ENCODE assay signal across 11 cellular contexts in genomic region chr2:112065966-112066365, GRCh38. TPM values are rescaled to one million over a fixed set of nuclear protein-coding genes. Genes with fewer than 3 reads are reported as not detected.
DNase-seq lines count a peak whose midpoint lies in the region; ATAC-seq, FAIRE-seq and TF ChIP-seq lines count a peak whose summit lies in the region.
"Had no signal": no experiment of that assay in that cellular context is flagged by ENCODE, and none has a peak within 500 bp of the region (broad histone marks: within the 10 kb centered on the region; RNA-seq: fewer than 3 reads in every experiment).

No MANE protein-coding gene starts in this region.

- H4K20me1 ChIP-seq in smooth muscle cell (ENCODE audit: low read depth), result peaks cover 70% of the 10 kb centered on the region

- H3K4me1 ChIP-seq in smooth muscle cell (ENCODE audit: low read depth), result peaks cover 5% of the 10 kb centered on the region
- peaks cover 3 to 12% (median 10%) of the 10 kb centered on the region in 3 donors for H3K4me1 ChIP-seq in pancreas

- FAIRE-seq in pancreas (lab: Jason Lieb, UNC), result no peak
- FAIRE-seq: A204.1 had no signal

- no peak for TF ChIP-seq CTCF in activated CD8-positive, alpha-beta T cell treated with anti-CD3 and anti-CD28 coated beads for 36 hours (IDR thresholded peaks at IDR 0.05)
- TF ChIP-seq CTCF in smooth muscle cell (IDR thresholded peaks at IDR 0.05; ENCODE audit: borderline replicate concordance, insufficient read depth, poor library complexity, severe bottlenecking) (no peak), pancreas (IDR thresholded peaks at IDR 0.05) (no peak)

- H3K9ac ChIP-seq in smooth muscle cell (ENCODE audit: low read depth), result peak overlapping the region; percentile 6

- peaks cover 12% of the 10 kb centered on the region for H3K9me3 Mint-ChIP-seq in activated CD8-positive, alpha-beta T cell treated with anti-CD3 and anti-CD28 coated beads for 36 hours
- peaks cover 3% of the 10 kb centered on the region for H3K9me3 Mint-ChIP-seq in activated CD8-positive, alpha-beta T cell treated with anti-CD3 and anti-CD28 coated beads, Interleukin-2, amount 10 ng/mL, durations not matched to agents 7 days and 5 days (ENCODE audit: insufficient read depth)
- H3K9me3 Mint-ChIP-seq in stimulated activated naive B cell treated with anti-CD40 and anti-IgM and Interleukin-4, amounts not matched to agents 10 μg/mL and 1 μg/mL and 100 μg/mL, for 72 hours, result peaks cover 13 to 16% of the 10 kb centered on the region in 2 donors

- no peaks in the 10 kb centered on the region for H3K27me3 ChIP-seq in smooth muscle cell (ENCODE audit: low read depth)
- no peaks in the 10 kb centered on the region for H3K27me3 ChIP-seq in pancreas

- H3K27ac ChIP-seq in smooth muscle cell (ENCODE audit: low read depth) (peak overlapping the region; percentile 89), pancreas (no peak overlapping the region)

- peaks cover 45% of the 10 kb centered on the region for H3K4me1 Mint-ChIP-seq in activated CD8-positive, alpha-beta T cell treated with anti-CD3 and anti-CD28 coated beads for 36 hours (ENCODE audit: low read depth)
- H3K4me1 Mint-ChIP-seq in activated CD8-positive, alpha-beta T cell treated with anti-CD3 and anti-CD28 coated beads, Interleukin-2, amount 10 ng/mL, durations not matched to agents 7 days and 5 days (ENCODE audit: low read depth), result peaks cover 31% of the 10 kb centered on the region
- H3K4me1 Mint-ChIP-seq in stimulated activated naive B cell treated with anti-CD40 and anti-IgM and Interleukin-4, amounts not matched to agents 10 μg/mL and 1 μg/mL and 100 μg/mL, for 72 hours, result peaks cover 31 to 44% of the 10 kb centered on the region in 2 donors

- no peaks in the 10 kb centered on the region for H3K27me3 Mint-ChIP-seq in activated CD8-positive, alpha-beta T cell treated with anti-CD3 and anti-CD28 coated beads for 36 hours
- no peaks in the 10 kb centered on the region for H3K27me3 Mint-ChIP-seq in activated CD8-positive, alpha-beta T cell treated with anti-CD3 and anti-CD28 coated beads, Interleukin-2, amount 10 ng/mL, durations not matched to agents 7 days and 5 days (ENCODE audit: low read depth)
- no peaks in the 10 kb centered on the region for H3K27me3 Mint-ChIP-seq in stimulated activated naive B cell treated with anti-CD40 and anti-IgM and Interleukin-4, amounts not matched to agents 10 μg/mL and 1 μg/mL and 100 μg/mL, for 72 hours

- ATAC-seq in activated CD8-positive, alpha-beta T cell treated with anti-CD3 and anti-CD28 coated beads for 36 hours, result peak; percentile 32
- ATAC-seq in activated CD8-positive, alpha-beta T cell treated with anti-CD3 and anti-CD28 coated beads, Interleukin-2, amount 10 ng/mL, durations not matched to agents 7 days and 5 days, result no peak
- ATAC-seq in pancreas, result no peak
- no peak for ATAC-seq in stimulated activated naive B cell treated with anti-CD40 and anti-IgM and Interleukin-4, amounts not matched to agents 10 μg/mL and 1 μg/mL and 100 μg/mL, for 72 hours (replicated peaks)
- ATAC-seq: right cardiac atrium had no signal

- no peak overlapping the region for H3K4me3 ChIP-seq in smooth muscle cell
- no peak overlapping the region for H3K4me3 ChIP-seq in pancreas

- peaks cover 88% of the 10 kb centered on the region for H3K79me2 ChIP-seq in smooth muscle cell (ENCODE audit: low read depth)

- CTCF ChIA-PET in activated CD8-positive, alpha-beta T cell treated with anti-CD3 and anti-CD28 coated beads for 36 hours (lab: Charles Lee), result interaction anchor here (1.1 kb wide), 1 partner anchor 10 kb away, joined by 3 read pairs; no protein-coding TSS in a partner anchor
- CTCF ChIA-PET in activated CD8-positive, alpha-beta T cell treated with anti-CD3 and anti-CD28 coated beads, Interleukin-2, amount 10 ng/mL, durations not matched to agents 7 days and 5 days (lab: Charles Lee), result no interaction called here

- peaks cover 15% of the 10 kb centered on the region for H3F3A ChIP-seq in smooth muscle cell (ENCODE audit: low read depth)

- intact Hi-C loops in activated CD8-positive, alpha-beta T cell treated with anti-CD3 and anti-CD28 coated beads for 36 hours (cut with micrococcal nuclease), result no loop called here
- intact Hi-C loops in pancreas (cut with DNase I), result no loop called here

- DNase-seq in activated CD8-positive, alpha-beta T cell treated with anti-CD3 and anti-CD28 coated beads for 36 hours, result no peak
- no peak for DNase-seq in activated CD8-positive, alpha-beta T cell treated with anti-CD3 and anti-CD28 coated beads, Interleukin-2, amount 10 ng/mL, durations not matched to agents 7 days and 5 days
- DNase-seq in NCI-H226 (peak; percentile 50), dedifferentiated amniotic fluid mesenchymal stem cell (ENCODE audit: extremely low spot score) (peak; percentile 78), smooth muscle cell (lab: John Stamatoyannopoulos, UW; ENCODE audit: unreplicated experiment) (no peak), pancreas (no peak), retina (no peak)
- no peak for DNase-seq in stimulated activated naive B cell treated with anti-CD40 and anti-IgM and Interleukin-4, amounts not matched to agents 10 μg/mL and 1 μg/mL and 100 μg/mL, for 72 hours
- DNase-seq: NCI-H2029 treated with DMSO at 0.1 percent for 48 hours, right cardiac atrium had no signal

- POLR2A ChIA-PET in activated CD8-positive, alpha-beta T cell treated with anti-CD3 and anti-CD28 coated beads for 36 hours (lab: Charles Lee), result no interaction called here
- POLR2A ChIA-PET in activated CD8-positive, alpha-beta T cell treated with anti-CD3 and anti-CD28 coated beads, Interleukin-2, amount 10 ng/mL, durations not matched to agents 7 days and 5 days (lab: Charles Lee), result no interaction called here

- peak overlapping the region; percentile 1 for H3K4me2 ChIP-seq in smooth muscle cell

- H3K4me3 Mint-ChIP-seq in activated CD8-positive, alpha-beta T cell treated with anti-CD3 and anti-CD28 coated beads for 36 hours, result no peak overlapping the region
- no peak overlapping the region for H3K4me3 Mint-ChIP-seq in activated CD8-positive, alpha-beta T cell treated with anti-CD3 and anti-CD28 coated beads, Interleukin-2, amount 10 ng/mL, durations not matched to agents 7 days and 5 days
- H3K4me3 Mint-ChIP-seq in stimulated activated naive B cell treated with anti-CD40 and anti-IgM and Interleukin-4, amounts not matched to agents 10 μg/mL and 1 μg/mL and 100 μg/mL, for 72 hours, result no peak overlapping the region

- peaks cover 48% of the 10 kb centered on the region for H3K36me3 ChIP-seq in smooth muscle cell (ENCODE audit: low read depth)
- H3K36me3 ChIP-seq in pancreas, result peaks cover 0 to 37% (median 0%) of the 10 kb centered on the region in 3 donors

- no peaks in the 10 kb centered on the region for H3K9me3 ChIP-seq in smooth muscle cell (replicated peaks; ENCODE audit: low read depth)
- H3K9me3 ChIP-seq in pancreas, result no peaks in the 10 kb centered on the region

- H2AFZ ChIP-seq in smooth muscle cell (ENCODE audit: low read depth), result no peak overlapping the region

- peaks cover 81% of the 10 kb centered on the region for H3K36me3 Mint-ChIP-seq in activated CD8-positive, alpha-beta T cell treated with anti-CD3 and anti-CD28 coated beads for 36 hours (ENCODE audit: low read depth)
- peaks cover 83% of the 10 kb centered on the region for H3K36me3 Mint-ChIP-seq in activated CD8-positive, alpha-beta T cell treated with anti-CD3 and anti-CD28 coated beads, Interleukin-2, amount 10 ng/mL, durations not matched to agents 7 days and 5 days (ENCODE audit: low read depth)
- peaks cover 69 to 77% of the 10 kb centered on the region in 2 donors for H3K36me3 Mint-ChIP-seq in stimulated activated naive B cell treated with anti-CD40 and anti-IgM and Interleukin-4, amounts not matched to agents 10 μg/mL and 1 μg/mL and 100 μg/mL, for 72 hours

- H3K27ac Mint-ChIP-seq in activated CD8-positive, alpha-beta T cell treated with anti-CD3 and anti-CD28 coated beads for 36 hours, result peak overlapping the region; percentile 29
- H3K27ac Mint-ChIP-seq in activated CD8-positive, alpha-beta T cell treated with anti-CD3 and anti-CD28 coated beads, Interleukin-2, amount 10 ng/mL, durations not matched to agents 7 days and 5 days, result no peak overlapping the region
- H3K27ac Mint-ChIP-seq in stimulated activated naive B cell treated with anti-CD40 and anti-IgM and Interleukin-4, amounts not matched to agents 10 μg/mL and 1 μg/mL and 100 μg/mL, for 72 hours, result no peak overlapping the region

- WGBS in smooth muscle cell (ENCODE audit: low lambda C conversion rate), result 55% methylated on average over 1 of the region's 1 CpG
- 36 to 40% methylated on average over 1 of the region's 1 CpG for WGBS in pancreas, 2 donors

RNA-seq across cellular contexts. Expression of gene TMEM87B, which starts 10.9 kb away (rescaled TPM):
- total RNA-seq in activated CD8-positive, alpha-beta T cell treated with anti-CD3 and anti-CD28 coated beads for 36 hours, result 10 to 100 TPM; 11.4 to 12.2 TPM
- total RNA-seq in activated CD8-positive, alpha-beta T cell treated with anti-CD3 and anti-CD28 coated beads, Interleukin-2, amount 10 ng/mL, durations not matched to agents 7 days and 5 days, result 10 to 100 TPM; 18.6 to 19.9 TPM
- total RNA-seq in smooth muscle cell (109 and 117 TPM in 2 replicates), pancreas (10 to 100 TPM; 10.1 to 21.7 (median 14.0) TPM)
- polyA plus RNA-seq in smooth muscle cell (26.9 and 27.2 TPM in 2 replicates), pancreas (10 to 100 TPM in 1 of 2 donors, 1 to 10 TPM in 1; 4.7 to 11.6 TPM)

Comparison
In these comparisons a context has a peak if more than half of its experiments do, and no peak if none do; other contexts are left out.
1. DNase-seq: peak in NCI-H226 (single experiment) and dedifferentiated amniotic fluid mesenchymal stem cell (single experiment); none in activated CD8-positive, alpha-beta T cell treated with anti-CD3 and anti-CD28 coated beads for 36 hours (single experiment), activated CD8-positive, alpha-beta T cell treated with anti-CD3 and anti-CD28 coated beads, Interleukin-2, amount 10 ng/mL, durations not matched to agents 7 days and 5 days (single experiment), smooth muscle cell (single experiment), pancreas (0 of 6), retina (single experiment) and stimulated activated naive B cell treated with anti-CD40 and anti-IgM and Interleukin-4, amounts not matched to agents 10 μg/mL and 1 μg/mL and 100 μg/mL, for 72 hours (single experiment).